ENCODE assay signal across 10 cellular contexts in genomic region chr11:3903207-3903896, GRCh38. TPM values are rescaled to one million over a fixed set of nuclear protein-coding genes. Genes with fewer than 3 reads are reported as not detected.
DNase-seq lines count a peak whose midpoint lies in the region; ATAC-seq lines count a peak whose summit lies in the region.
"Had no signal": no experiment of that assay in that cellular context is flagged by ENCODE, and none has a peak within 500 bp of the region (broad histone marks: within the 10 kb centered on the region; RNA-seq: fewer than 3 reads in every experiment).

No MANE protein-coding gene starts in this region.

- POLR2A ChIA-PET in activated CD8-positive, alpha-beta T cell treated with anti-CD3 and anti-CD28 coated beads, Interleukin-2, amount 10 ng/mL, durations not matched to agents 7 days and 5 days (lab: Charles Lee): interaction anchor here (3.6 kb wide), 1 partner anchor 48 kb away, joined by 14 read pairs; the partner anchor contains the start of gene STIM1

- H3K4me3 Mint-ChIP-seq in activated CD8-positive, alpha-beta memory T cell treated with anti-CD3 and anti-CD28 coated beads, Interleukin-2, amount 10 ng/mL, durations not matched to agents 7 days and 5 days: no peak overlapping the region
- no peak overlapping the region for H3K4me3 Mint-ChIP-seq in activated CD8-positive, alpha-beta T cell treated with anti-CD3 and anti-CD28 coated beads, Interleukin-2, amount 10 ng/mL, durations not matched to agents 7 days and 5 days
- no peak overlapping the region for H3K4me3 Mint-ChIP-seq in stimulated activated effector memory CD8-positive, alpha-beta T cell treated with anti-CD3 and anti-CD28 coated beads, Interleukin-12 subunit alpha, Interleukin-12 subunit beta, amount 100 ng/mL, for 72 hours

- peak overlapping the region; percentile 8 for H3K27ac Mint-ChIP-seq in activated CD8-positive, alpha-beta memory T cell treated with anti-CD3 and anti-CD28 coated beads, Interleukin-2, amount 10 ng/mL, durations not matched to agents 7 days and 5 days
- H3K27ac Mint-ChIP-seq in activated CD8-positive, alpha-beta T cell treated with anti-CD3 and anti-CD28 coated beads, Interleukin-2, amount 10 ng/mL, durations not matched to agents 7 days and 5 days: peak overlapping the region; percentile 47
- peak overlapping the region; percentile 29 for H3K27ac Mint-ChIP-seq in stimulated activated effector memory CD8-positive, alpha-beta T cell treated with anti-CD3 and anti-CD28 coated beads, Interleukin-12 subunit alpha, Interleukin-12 subunit beta, amount 100 ng/mL, for 72 hours

- peaks cover 56% of the 10 kb centered on the region for H3K4me1 Mint-ChIP-seq in activated CD8-positive, alpha-beta memory T cell treated with anti-CD3 and anti-CD28 coated beads, Interleukin-2, amount 10 ng/mL, durations not matched to agents 7 days and 5 days
- H3K4me1 Mint-ChIP-seq in activated CD8-positive, alpha-beta T cell treated with anti-CD3 and anti-CD28 coated beads, Interleukin-2, amount 10 ng/mL, durations not matched to agents 7 days and 5 days (ENCODE audit: low read depth): peaks cover 68% of the 10 kb centered on the region
- H3K4me1 Mint-ChIP-seq in stimulated activated effector memory CD8-positive, alpha-beta T cell treated with anti-CD3 and anti-CD28 coated beads, Interleukin-12 subunit alpha, Interleukin-12 subunit beta, amount 100 ng/mL, for 72 hours: peaks cover 58% of the 10 kb centered on the region

- no peak for ATAC-seq in activated CD8-positive, alpha-beta memory T cell treated with anti-CD3 and anti-CD28 coated beads, Interleukin-2, amount 10 ng/mL, durations not matched to agents 7 days and 5 days
- peak; percentile 37 for ATAC-seq in HG03196 (IDR thresholded peaks at IDR 0.05; ENCODE audit: unreplicated experiment)
- no peak for ATAC-seq in activated CD8-positive, alpha-beta T cell treated with anti-CD3 and anti-CD28 coated beads, Interleukin-2, amount 10 ng/mL, durations not matched to agents 7 days and 5 days
- ATAC-seq in stimulated activated effector memory CD8-positive, alpha-beta T cell treated with anti-CD3 and anti-CD28 coated beads, Interleukin-12 subunit alpha, Interleukin-12 subunit beta, amount 100 ng/mL, for 72 hours: no peak

- no peaks in the 10 kb centered on the region for H3K9me3 Mint-ChIP-seq in activated CD8-positive, alpha-beta memory T cell treated with anti-CD3 and anti-CD28 coated beads, Interleukin-2, amount 10 ng/mL, durations not matched to agents 7 days and 5 days (ENCODE audit: low read depth)
- no peaks in the 10 kb centered on the region for H3K9me3 Mint-ChIP-seq in activated CD8-positive, alpha-beta T cell treated with anti-CD3 and anti-CD28 coated beads, Interleukin-2, amount 10 ng/mL, durations not matched to agents 7 days and 5 days (ENCODE audit: insufficient read depth)
- H3K9me3 Mint-ChIP-seq in stimulated activated effector memory CD8-positive, alpha-beta T cell treated with anti-CD3 and anti-CD28 coated beads, Interleukin-12 subunit alpha, Interleukin-12 subunit beta, amount 100 ng/mL, for 72 hours: no peaks in the 10 kb centered on the region

- DNase-seq in activated CD8-positive, alpha-beta memory T cell treated with anti-CD3 and anti-CD28 coated beads, Interleukin-2, amount 10 ng/mL, durations not matched to agents 7 days and 5 days: no peak
- no peak for DNase-seq in activated CD8-positive, alpha-beta memory T cell treated with anti-CD3 and anti-CD28 coated beads, Interleukin-2, amount 50 U/mL, for 48 hours
- DNase-seq in activated CD8-positive, alpha-beta T cell treated with anti-CD3 and anti-CD28 coated beads, Interleukin-2, amount 10 ng/mL, durations not matched to agents 7 days and 5 days: no peak
- no peak for DNase-seq in stimulated activated effector memory CD8-positive, alpha-beta T cell treated with anti-CD3 and anti-CD28 coated beads, Interleukin-12 subunit alpha, Interleukin-12 subunit beta, amount 100 ng/mL, for 72 hours (ENCODE audit: low spot score in 2 of 2)
- DNase-seq in SW480 (ENCODE audit: low spot score) (no peak), hepatic stellate cell (ENCODE audit: low spot score) (no peak), SHP77 treated with DMSO at 0.1 percent for 48 hours (lab: John Stamatoyannopoulos, UW) (no peak)
- DNase-seq: ACHN; effector CD4-positive, alpha-beta T cell had no signal

- no peaks in the 10 kb centered on the region for H3K27me3 Mint-ChIP-seq in activated CD8-positive, alpha-beta memory T cell treated with anti-CD3 and anti-CD28 coated beads, Interleukin-2, amount 10 ng/mL, durations not matched to agents 7 days and 5 days
- no peaks in the 10 kb centered on the region for H3K27me3 Mint-ChIP-seq in activated CD8-positive, alpha-beta T cell treated with anti-CD3 and anti-CD28 coated beads, Interleukin-2, amount 10 ng/mL, durations not matched to agents 7 days and 5 days (ENCODE audit: low read depth)

- CTCF ChIA-PET in activated CD8-positive, alpha-beta memory T cell treated with anti-CD3 and anti-CD28 coated beads, Interleukin-2, amount 10 ng/mL, durations not matched to agents 7 days and 5 days (lab: Charles Lee): interaction anchor here (1.2 to 1.9 kb wide), 4 partner anchors 34 to 48 kb away, joined by 3 to 6 read pairs (median 6); partner anchors contain the start of gene STIM1
- CTCF ChIA-PET in activated CD8-positive, alpha-beta T cell treated with anti-CD3 and anti-CD28 coated beads, Interleukin-2, amount 10 ng/mL, durations not matched to agents 7 days and 5 days (lab: Charles Lee): interaction anchor here (0.8 to 3.8 kb wide), 4 partner anchors 36 to 62 kb away, joined by 4 to 25 read pairs (median 10); partner anchors contain the start of genes RHOG and STIM1

- no peaks in the 10 kb centered on the region for H3K36me3 Mint-ChIP-seq in activated CD8-positive, alpha-beta memory T cell treated with anti-CD3 and anti-CD28 coated beads, Interleukin-2, amount 10 ng/mL, durations not matched to agents 7 days and 5 days
- peaks cover 3% of the 10 kb centered on the region for H3K36me3 Mint-ChIP-seq in activated CD8-positive, alpha-beta T cell treated with anti-CD3 and anti-CD28 coated beads, Interleukin-2, amount 10 ng/mL, durations not matched to agents 7 days and 5 days (ENCODE audit: low read depth)
- no peaks in the 10 kb centered on the region for H3K36me3 Mint-ChIP-seq in stimulated activated effector memory CD8-positive, alpha-beta T cell treated with anti-CD3 and anti-CD28 coated beads, Interleukin-12 subunit alpha, Interleukin-12 subunit beta, amount 100 ng/mL, for 72 hours

RNA-seq across cellular contexts. Expression of gene STIM1, which starts 47.9 kb away (rescaled TPM):
- total RNA-seq in activated CD8-positive, alpha-beta memory T cell treated with anti-CD3 and anti-CD28 coated beads, Interleukin-2, amount 10 ng/mL, durations not matched to agents 7 days and 5 days: 100 to 1,000 TPM in 1 of 2 experiments, 10 to 100 TPM in 1; 83.5 to 104 TPM
- 100 to 1,000 TPM in 1 of 2 experiments, 10 to 100 TPM in 1; 97.3 to 104 TPM for total RNA-seq in activated CD8-positive, alpha-beta T cell treated with anti-CD3 and anti-CD28 coated beads, Interleukin-2, amount 10 ng/mL, durations not matched to agents 7 days and 5 days
